8 cellular contexts compared by ENCODE assay signal in the genomic region with DNA sequence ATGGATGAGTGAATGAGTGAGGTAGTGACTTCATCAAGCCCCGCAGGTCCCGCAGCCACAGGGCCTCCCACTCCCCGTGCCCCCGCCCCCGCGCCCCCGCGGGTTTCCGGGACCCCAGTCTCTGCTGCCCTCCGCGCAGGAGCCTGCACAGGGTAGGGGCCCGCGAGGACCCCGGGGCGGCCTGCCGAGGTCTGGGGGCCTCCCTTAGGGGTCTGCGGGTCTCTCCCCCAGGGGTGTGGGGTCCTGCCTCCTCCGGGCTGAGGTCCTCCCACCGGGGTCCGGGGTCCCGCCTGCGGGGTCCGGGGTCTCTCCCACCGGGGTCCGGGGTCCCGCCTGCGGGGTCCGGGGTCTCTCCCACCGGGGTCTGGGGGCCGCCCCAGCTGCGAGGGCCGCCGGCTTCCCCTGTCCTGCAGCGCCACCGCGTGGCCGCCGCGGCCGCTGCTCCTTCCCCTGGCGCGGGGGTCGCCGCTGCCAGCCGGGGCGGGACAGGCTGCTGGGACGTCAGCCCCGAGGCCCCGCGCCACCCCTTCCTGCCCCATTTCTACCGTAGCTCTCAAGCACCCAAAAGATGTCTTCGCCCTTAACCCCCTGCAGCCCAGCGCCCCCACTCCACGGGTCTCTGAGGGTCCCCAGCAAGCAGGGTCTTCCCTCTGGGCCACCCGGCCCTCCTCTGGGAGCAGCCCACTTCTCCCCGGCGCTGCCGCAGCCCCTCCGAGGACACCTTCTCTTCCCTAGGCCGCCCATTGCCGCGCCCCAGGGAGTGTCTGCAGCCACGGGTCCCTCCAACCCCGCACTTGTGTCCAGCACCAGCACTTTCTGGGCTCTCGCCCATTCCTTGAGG. TPM values are rescaled to one million over a fixed set of nuclear protein-coding genes. Genes with fewer than 3 reads are reported as not detected.
DNase-seq lines count a peak whose midpoint lies in the region; ATAC-seq, FAIRE-seq and TF ChIP-seq lines count a peak whose summit lies in the region.

No MANE protein-coding gene starts in this region.

- no peak for FAIRE-seq in kidney (lab: Jason Lieb, UNC)

- TF ChIP-seq POLR2A in thyroid gland (IDR thresholded peaks at IDR 0.05): no peak

- H3K9me3 ChIP-seq in ES-I3 (ENCODE audit: control insufficient read depth, insufficient read depth, low read length) (no peaks in the 10 kb centered on the region), adipocyte (ENCODE audit: control insufficient read depth, low read length) (no peaks in the 10 kb centered on the region), kidney (ENCODE audit: control insufficient read depth in 1 of 2, low read length in 2 of 2) (no peaks in the 10 kb centered on the region), thyroid gland (no peaks in the 10 kb centered on the region)

- H3K4me3 ChIP-seq in adipocyte (ENCODE audit: low read length) (no peak overlapping the region), kidney (ENCODE audit: low read length in 2 of 2) (no peak overlapping the region), thyroid gland (replicated peaks in 1 of 3) (no peak overlapping the region)

- no peak for ATAC-seq in HG02610 (IDR thresholded peaks at IDR 0.05; ENCODE audit: unreplicated experiment)

- H3K27me3 ChIP-seq in adipocyte (replicated peaks; ENCODE audit: control insufficient read depth, insufficient read depth, low read length) (no peaks in the 10 kb centered on the region), thyroid gland (peaks cover 4% of the 10 kb centered on the region)

- no peaks in the 10 kb centered on the region for H3K36me3 ChIP-seq in ES-I3 (ENCODE audit: insufficient read depth, low read length)
- no peaks in the 10 kb centered on the region for H3K36me3 ChIP-seq in adipocyte (ENCODE audit: control insufficient read depth, insufficient read depth, low read length, severe bottlenecking)
- no peaks in the 10 kb centered on the region for H3K36me3 ChIP-seq in kidney (ENCODE audit: control insufficient read depth in 1 of 2, insufficient read depth in 2 of 2, low read length in 2 of 2)
- H3K36me3 ChIP-seq in thyroid gland: no peaks in the 10 kb centered on the region

- peak; percentile 37 for DNase-seq in NCI-H2227 treated with DMSO at 0.1 percent for 48 hours (lab: John Stamatoyannopoulos, UW)
- peak; percentile 59 for DNase-seq in adipocyte (ENCODE audit: low read depth)
- no peak for DNase-seq in kidney
- no peak for DNase-seq in thyroid gland
- DNase-seq in NCI-H2029 treated with DMSO at 0.1 percent for 48 hours (lab: John Stamatoyannopoulos, UW): no peak
- DNase-seq in DMS114 treated with DMSO at 0.1 percent for 48 hours (lab: John Stamatoyannopoulos, UW; ENCODE audit: unreplicated experiment): no peak

- WGBS in thyroid gland, 2 donors: 12 to 13% methylated on average over 20 to 34 of the region's 65 CpGs

- H3K9ac ChIP-seq in ES-I3 (ENCODE audit: low read depth, low read length) (peak overlapping the region; percentile 26; the same call in 1 of the 2 replicates), adipocyte (ENCODE audit: low read length) (no peak overlapping the region), kidney (ENCODE audit: low read length in 2 of 2) (no peak overlapping the region)

- TF ChIP-seq CTCF in kidney (IDR thresholded peaks at IDR 0.05; ENCODE audit: borderline replicate concordance, extremely low read depth, insufficient read depth) (peak; percentile 70), thyroid gland (IDR thresholded peaks at IDR 0.05) (peak in 5 of 6 experiments; percentile 39 to 80 (median 71))

- intact Hi-C loops in kidney (cut with DNase I) (loop anchor here (5.0 kb wide), 1 partner anchor 554 kb away; no protein-coding TSS in a partner anchor), thyroid gland (cut with DNase I) (loop anchor here (5.0 kb wide), 1 partner anchor 554 kb away; no protein-coding TSS in a partner anchor)

- H3K27ac ChIP-seq in kidney (ENCODE audit: low read depth in 2 of 2, low read length in 2 of 2) (no peak overlapping the region), thyroid gland (no peak overlapping the region)

- H3K4me1 ChIP-seq in ES-I3 (ENCODE audit: insufficient read depth, low read length): no peaks in the 10 kb centered on the region; the same call in 1 of the 2 replicates
- H3K4me1 ChIP-seq in adipocyte (ENCODE audit: control insufficient read depth, insufficient read depth, low read length): peaks cover 12% of the 10 kb centered on the region
- H3K4me1 ChIP-seq in kidney (ENCODE audit: control insufficient read depth in 1 of 2, insufficient read depth in 1 of 2, low read depth in 1 of 2, low read length in 2 of 2): no peaks in the 10 kb centered on the region
- peaks cover 4 to 7% of the 10 kb centered on the region in 2 donors for H3K4me1 ChIP-seq in thyroid gland

RNA-seq across cellular contexts. Expression of gene CHMP6, which starts 10.4 kb away (rescaled TPM):
- total RNA-seq in kidney: 28.0 TPM
- polyA plus RNA-seq in kidney (ENCODE audit: insufficient read depth, low read depth, low replicate concordance): 34.1 TPM
- total RNA-seq in thyroid gland: 10 to 100 TPM; 19.5 to 37.8 (median 27.8) TPM

RNA-seq across cellular contexts. Expression of gene BAIAP2, which starts 53.7 kb away (rescaled TPM):
- total RNA-seq in kidney: 45.8 TPM
- polyA plus RNA-seq in kidney (ENCODE audit: insufficient read depth, low read depth, low replicate concordance): 44.5 TPM
- total RNA-seq in thyroid gland: 10 to 100 TPM; 35.8 to 86.8 (median 42.1) TPM

Comparison
In these comparisons a context has a peak if more than half of its experiments do, and no peak if none do; other contexts are left out.
1. DNase-seq: peak in NCI-H2227 treated with DMSO at 0.1 percent for 48 hours (single experiment) and adipocyte (single experiment); none in kidney (single experiment), thyroid gland (0 of 2), NCI-H2029 treated with DMSO at 0.1 percent for 48 hours (single experiment) and DMS114 treated with DMSO at 0.1 percent for 48 hours (single experiment).